8 cellular contexts compared by ENCODE assay signal in the genomic region with DNA sequence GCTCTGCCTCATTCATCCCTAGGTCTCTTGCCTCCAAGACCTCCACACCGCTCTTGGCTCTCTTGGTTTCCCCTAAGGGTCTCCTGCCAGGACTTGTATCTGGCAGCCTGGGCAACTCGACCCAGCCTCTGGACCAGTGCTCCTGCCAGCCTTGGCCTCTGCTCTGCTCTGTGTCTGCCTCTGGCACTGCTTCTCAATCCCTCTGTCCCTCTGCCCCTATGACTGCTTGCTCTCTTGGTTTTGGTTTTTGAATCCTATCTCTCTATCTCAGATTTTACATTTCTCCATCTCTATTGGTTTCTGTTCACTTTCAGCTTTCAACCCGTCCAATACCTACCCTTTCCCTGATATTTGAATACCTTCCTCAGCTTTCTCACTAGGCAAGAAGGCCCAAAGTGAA. TPM values are rescaled to one million over a fixed set of nuclear protein-coding genes. Genes with fewer than 3 reads are reported as not detected.
DNase-seq lines count a peak whose midpoint lies in the region; ATAC-seq lines count a peak whose summit lies in the region.

No MANE protein-coding gene starts in this region.

- intact Hi-C loops in activated T-helper 1 cell treated with anti-CD3 and anti-CD28 coated beads, Interleukin-12 subunit alpha, Interleukin-12 subunit beta, Interleukin-2, Interleukin-4 antibody, amounts not matched to agents 30 ng/mL and 10 ng/mL and 1 ng/mL, durations not matched to agents 14 hours and 24 hours and 36 hours (cut with micrococcal nuclease): loop anchor here (1.0 to 10.0 kb wide), 4 partner anchors 9 to 572 kb away; a partner anchor contains a TSS

- no peaks in the 10 kb centered on the region for H3K9me3 Mint-ChIP-seq in activated T-helper 1 cell treated with anti-CD3 and anti-CD28 coated beads, Interleukin-12 subunit alpha, Interleukin-12 subunit beta, Interleukin-2, Interleukin-4 antibody, amounts not matched to agents 30 ng/mL and 10 ng/mL and 1 ng/mL, durations not matched to agents 14 hours and 24 hours and 36 hours
- no peaks in the 10 kb centered on the region for H3K9me3 Mint-ChIP-seq in immature natural killer cell
- no peaks in the 10 kb centered on the region for H3K9me3 Mint-ChIP-seq in stimulated activated memory B cell treated with anti-CD40 and anti-IgM and Interleukin-4, amounts not matched to agents 10 μg/mL and 1 μg/mL and 100 μg/mL, for 72 hours

- H3K4me1 Mint-ChIP-seq in activated T-helper 1 cell treated with anti-CD3 and anti-CD28 coated beads, Interleukin-12 subunit alpha, Interleukin-12 subunit beta, Interleukin-2, Interleukin-4 antibody, amounts not matched to agents 30 ng/mL and 10 ng/mL and 1 ng/mL, durations not matched to agents 14 hours and 24 hours and 36 hours (ENCODE audit: low read depth): peaks cover 62% of the 10 kb centered on the region
- H3K4me1 Mint-ChIP-seq in immature natural killer cell: peaks cover 68 to 76% of the 10 kb centered on the region in 2 donors
- peaks cover 60% of the 10 kb centered on the region for H3K4me1 Mint-ChIP-seq in stimulated activated memory B cell treated with anti-CD40 and anti-IgM and Interleukin-4, amounts not matched to agents 10 μg/mL and 1 μg/mL and 100 μg/mL, for 72 hours

- no peaks in the 10 kb centered on the region for H3K27me3 Mint-ChIP-seq in activated T-helper 1 cell treated with anti-CD3 and anti-CD28 coated beads, Interleukin-12 subunit alpha, Interleukin-12 subunit beta, Interleukin-2, Interleukin-4 antibody, amounts not matched to agents 30 ng/mL and 10 ng/mL and 1 ng/mL, durations not matched to agents 14 hours and 24 hours and 36 hours (ENCODE audit: insufficient read depth)
- peaks cover 6 to 32% (median 7%) of the 10 kb centered on the region in 3 donors for H3K27me3 Mint-ChIP-seq in immature natural killer cell (ENCODE audit: low read depth in 3 of 3)
- peaks cover under 1% of the 10 kb centered on the region for H3K27me3 Mint-ChIP-seq in stimulated activated memory B cell treated with anti-CD40 and anti-IgM and Interleukin-4, amounts not matched to agents 10 μg/mL and 1 μg/mL and 100 μg/mL, for 72 hours

- peak overlapping the region; percentile 79 for H3K4me3 Mint-ChIP-seq in activated T-helper 1 cell treated with anti-CD3 and anti-CD28 coated beads, Interleukin-12 subunit alpha, Interleukin-12 subunit beta, Interleukin-2, Interleukin-4 antibody, amounts not matched to agents 30 ng/mL and 10 ng/mL and 1 ng/mL, durations not matched to agents 14 hours and 24 hours and 36 hours
- H3K4me3 Mint-ChIP-seq in immature natural killer cell: peak overlapping the region; percentile 75 to 85 (median 78)
- peak overlapping the region; percentile 29 for H3K4me3 Mint-ChIP-seq in stimulated activated memory B cell treated with anti-CD40 and anti-IgM and Interleukin-4, amounts not matched to agents 10 μg/mL and 1 μg/mL and 100 μg/mL, for 72 hours

- DNase-seq in activated T-helper 1 cell treated with anti-CD3 and anti-CD28 coated beads, Interleukin-12 subunit alpha, Interleukin-12 subunit beta, Interleukin-2, Interleukin-4 antibody, amounts not matched to agents 30 ng/mL and 10 ng/mL and 1 ng/mL, durations not matched to agents 14 hours and 24 hours and 36 hours (ENCODE audit: low spot score): no peak
- DNase-seq in immature natural killer cell (peak in 2 of 3 donors; percentile 49 to 52), Kasumi-1 (lab: John Stamatoyannopoulos, UW) (no peak), H4 (ENCODE audit: low spot score) (no peak)

- peak; percentile 24 for ATAC-seq in HG02798 (IDR thresholded peaks at IDR 0.05; ENCODE audit: poor library complexity, unreplicated experiment)
- ATAC-seq in stimulated activated memory B cell treated with anti-CD40 and anti-IgM and Interleukin-4, amounts not matched to agents 10 μg/mL and 1 μg/mL and 100 μg/mL, for 72 hours: peak; percentile 21
- ATAC-seq in HG02763 (IDR thresholded peaks at IDR 0.05; ENCODE audit: unreplicated experiment): no peak
- no peak for ATAC-seq in GM21528 (IDR thresholded peaks at IDR 0.05; ENCODE audit: low FRiP score, unreplicated experiment)

- H3K36me3 Mint-ChIP-seq in activated T-helper 1 cell treated with anti-CD3 and anti-CD28 coated beads, Interleukin-12 subunit alpha, Interleukin-12 subunit beta, Interleukin-2, Interleukin-4 antibody, amounts not matched to agents 30 ng/mL and 10 ng/mL and 1 ng/mL, durations not matched to agents 14 hours and 24 hours and 36 hours (ENCODE audit: low read depth): peaks cover 14% of the 10 kb centered on the region
- peaks cover 4 to 19% (median 5%) of the 10 kb centered on the region in 3 donors for H3K36me3 Mint-ChIP-seq in immature natural killer cell
- no peaks in the 10 kb centered on the region for H3K36me3 Mint-ChIP-seq in stimulated activated memory B cell treated with anti-CD40 and anti-IgM and Interleukin-4, amounts not matched to agents 10 μg/mL and 1 μg/mL and 100 μg/mL, for 72 hours

- peak overlapping the region; percentile 87 for H3K27ac Mint-ChIP-seq in activated T-helper 1 cell treated with anti-CD3 and anti-CD28 coated beads, Interleukin-12 subunit alpha, Interleukin-12 subunit beta, Interleukin-2, Interleukin-4 antibody, amounts not matched to agents 30 ng/mL and 10 ng/mL and 1 ng/mL, durations not matched to agents 14 hours and 24 hours and 36 hours
- peak overlapping the region; percentile 94 to 98 (median 96) for H3K27ac Mint-ChIP-seq in immature natural killer cell
- peak overlapping the region; percentile 74 for H3K27ac Mint-ChIP-seq in stimulated activated memory B cell treated with anti-CD40 and anti-IgM and Interleukin-4, amounts not matched to agents 10 μg/mL and 1 μg/mL and 100 μg/mL, for 72 hours

RNA-seq across cellular contexts. Expression of a gene that starts 6.3 kb away (rescaled TPM):
- total RNA-seq in activated T-helper 1 cell treated with anti-CD3 and anti-CD28 coated beads, Interleukin-12 subunit alpha, Interleukin-12 subunit beta, Interleukin-2, Interleukin-4 antibody, amounts not matched to agents 30 ng/mL and 10 ng/mL and 1 ng/mL, durations not matched to agents 14 hours and 24 hours and 36 hours: 31.2 and 31.6 TPM in 2 replicates
- polyA plus RNA-seq in immature natural killer cell: 100 to 1,000 TPM in 1 of 3 donors, 10 to 100 TPM in 2; 26.2 to 119 (median 65.5) TPM
- total RNA-seq in H4 (2014; rRNA removed; shearing (Covaris generic)): 86.7 and 89.4 TPM in 2 replicates

RNA-seq across cellular contexts. Expression of a gene that starts 28.3 kb away (rescaled TPM):
- 0.99 and 1.3 TPM in 2 replicates for total RNA-seq in activated T-helper 1 cell treated with anti-CD3 and anti-CD28 coated beads, Interleukin-12 subunit alpha, Interleukin-12 subunit beta, Interleukin-2, Interleukin-4 antibody, amounts not matched to agents 30 ng/mL and 10 ng/mL and 1 ng/mL, durations not matched to agents 14 hours and 24 hours and 36 hours
- polyA plus RNA-seq in immature natural killer cell: 1 to 10 TPM; 1.8 to 2.7 (median 2.2) TPM
- total RNA-seq in H4 (2014; rRNA removed; shearing (Covaris generic)): 2.3 and 5.3 TPM in 2 replicates

RNA-seq across cellular contexts. Expression of a gene that starts 48.5 kb away (rescaled TPM):
- 2.3 and 2.4 TPM in 2 replicates for total RNA-seq in activated T-helper 1 cell treated with anti-CD3 and anti-CD28 coated beads, Interleukin-12 subunit alpha, Interleukin-12 subunit beta, Interleukin-2, Interleukin-4 antibody, amounts not matched to agents 30 ng/mL and 10 ng/mL and 1 ng/mL, durations not matched to agents 14 hours and 24 hours and 36 hours
- polyA plus RNA-seq in immature natural killer cell: not detected
- not detected in 2 replicates for total RNA-seq in H4 (2014; rRNA removed; shearing (Covaris generic))

Comparison
In these comparisons a context has a peak if more than half of its experiments do, and no peak if none do; other contexts are left out.
1. ATAC-seq: peak in HG02798 (single experiment) and stimulated activated memory B cell treated with anti-CD40 and anti-IgM and Interleukin-4, amounts not matched to agents 10 μg/mL and 1 μg/mL and 100 μg/mL, for 72 hours (single experiment); none in HG02763 (single experiment) and GM21528 (single experiment).
2. DNase-seq: peak in immature natural killer cell (2 of 3); none in activated T-helper 1 cell treated with anti-CD3 and anti-CD28 coated beads, Interleukin-12 subunit alpha, Interleukin-12 subunit beta, Interleukin-2, Interleukin-4 antibody, amounts not matched to agents 30 ng/mL and 10 ng/mL and 1 ng/mL, durations not matched to agents 14 hours and 24 hours and 36 hours (single experiment), Kasumi-1 (0 of 2) and H4 (single experiment).
3. H3K4me3 Mint-ChIP-seq: peak in every context shown above with its lines; median percentile 79 in activated T-helper 1 cell treated with anti-CD3 and anti-CD28 coated beads, Interleukin-12 subunit alpha, Interleukin-12 subunit beta, Interleukin-2, Interleukin-4 antibody, amounts not matched to agents 30 ng/mL and 10 ng/mL and 1 ng/mL, durations not matched to agents 14 hours and 24 hours and 36 hours; 78 in immature natural killer cell; 29 in stimulated activated memory B cell treated with anti-CD40 and anti-IgM and Interleukin-4, amounts not matched to agents 10 μg/mL and 1 μg/mL and 100 μg/mL, for 72 hours.
4. Peak in every context shown above with its lines, with median percentiles within 50 percentile points of each other: H3K27ac Mint-ChIP-seq.